Comparison of ENCODE assay signal across 14 cellular contexts in genomic region chr1:40050863-40051262, GRCh38. TPM values are rescaled to one million over a fixed set of nuclear protein-coding genes. Genes with fewer than 3 reads are reported as not detected.
A peak's percentile ranks its signal among the peaks of the same experiment; 100 is the strongest.
DNase-seq lines count a peak whose midpoint lies in the region; ATAC-seq and TF ChIP-seq lines count a peak whose summit lies in the region.
"Had no signal": no experiment of that assay in that cellular context is flagged by ENCODE, and none has a peak within 500 bp of the region (broad histone marks: within the 10 kb centered on the region; RNA-seq: fewer than 3 reads in every experiment).

No MANE protein-coding gene starts in this region.

- H3K4me1 ChIP-seq in transverse colon (peaks cover 19 to 88% (median 24%) of the 10 kb centered on the region in 4 donors), PC-9 (replicated peaks; ENCODE audit: insufficient read depth) (no peaks in the 10 kb centered on the region)

- no peak for TF ChIP-seq EP300 in transverse colon (IDR thresholded peaks at IDR 0.05; ENCODE audit: low read depth)

- TF ChIP-seq POLR2A in transverse colon (IDR thresholded peaks at IDR 0.05), result no peak

- H3F3A ChIP-seq in PC-9 (ENCODE audit: insufficient read depth, low read depth), result peaks cover 15% of the 10 kb centered on the region

- TF ChIP-seq CTCF in chondrocyte (IDR thresholded peaks at IDR 0.05) (no peak), transverse colon (IDR thresholded peaks at IDR 0.05) (no peak), GM10248 (IDR thresholded peaks at IDR 0.05; ENCODE audit: control extremely low read depth, extremely low read depth, low read depth, missing control alignments) (no peak), PC-9 (conservative IDR thresholded peaks at IDR 0.05) (no peak)

- H3K4me2 ChIP-seq in PC-9, result no peak overlapping the region

- no peak overlapping the region for H2AFZ ChIP-seq in PC-9

- no peaks in the 10 kb centered on the region for H3K9me2 ChIP-seq in PC-9 (ENCODE audit: insufficient read depth)

- H3K27me3 ChIP-seq in transverse colon (no peaks in the 10 kb centered on the region), PC-9 (ENCODE audit: insufficient read depth, low read depth) (no peaks in the 10 kb centered on the region)

- ATAC-seq in activated CD8-positive, alpha-beta memory T cell treated with anti-CD3 and anti-CD28 coated beads, Interleukin-2, amount 10 ng/mL, durations not matched to agents 7 days and 5 days, result no peak
- ATAC-seq in stimulated activated memory B cell treated with anti-CD40 and anti-IgM and Interleukin-4, amounts not matched to agents 10 μg/mL and 1 μg/mL and 100 μg/mL, for 72 hours, result peak; percentile 54
- ATAC-seq: left colon had no signal

- H3K27me3 Mint-ChIP-seq in activated CD8-positive, alpha-beta memory T cell treated with anti-CD3 and anti-CD28 coated beads, Interleukin-2, amount 10 ng/mL, durations not matched to agents 7 days and 5 days, result no peaks in the 10 kb centered on the region
- no peaks in the 10 kb centered on the region for H3K27me3 Mint-ChIP-seq in chondrocyte (ENCODE audit: low read depth)
- H3K27me3 Mint-ChIP-seq in stimulated activated memory B cell treated with anti-CD40 and anti-IgM and Interleukin-4, amounts not matched to agents 10 μg/mL and 1 μg/mL and 100 μg/mL, for 72 hours, result no peaks in the 10 kb centered on the region

- no peaks in the 10 kb centered on the region for H3K9me3 ChIP-seq in transverse colon
- H3K9me3 ChIP-seq in PC-9 (ENCODE audit: insufficient read depth, low read depth), result no peaks in the 10 kb centered on the region

- CTCF ChIA-PET in activated CD8-positive, alpha-beta memory T cell treated with anti-CD3 and anti-CD28 coated beads, Interleukin-2, amount 10 ng/mL, durations not matched to agents 7 days and 5 days (lab: Charles Lee), result interaction anchor here (1.0 to 1.8 kb wide), 4 partner anchors 8 to 288 kb away, joined by 3 to 7 read pairs (median 4); partner anchors contain the start of gene CAP1
- CTCF ChIA-PET in GM10248 (lab: Yijun Ruan, JAX) (interaction anchor here (1.5 to 2.1 kb wide), 5 partner anchors 7 to 288 kb away, joined by 3 to 14 read pairs (median 6); no protein-coding TSS in a partner anchor), PC-9 (lab: Charles Lee) (no interaction called here)

- peaks cover 39% of the 10 kb centered on the region for H4K20me1 ChIP-seq in PC-9 (ENCODE audit: insufficient read depth)

- WGBS in transverse colon (ENCODE audit: low coverage in 1 of 2), 2 donors, result 61 to 66% methylated on average over 3 of the region's 3 CpGs

- peak overlapping the region in 1 of 4 donors; percentile 6 for H3K27ac ChIP-seq in transverse colon
- H3K27ac ChIP-seq in PC-9, result no peak overlapping the region

- H3K79me2 ChIP-seq in PC-9 (ENCODE audit: low read depth), result peaks cover 94% of the 10 kb centered on the region

- no peak for DNase-seq in activated CD8-positive, alpha-beta memory T cell treated with anti-CD3 and anti-CD28 coated beads, Interleukin-2, amount 10 ng/mL, durations not matched to agents 7 days and 5 days
- no peak for DNase-seq in activated CD8-positive, alpha-beta memory T cell treated with anti-CD3 and anti-CD28 coated beads, Interleukin-2, amount 50 U/mL, for 4 hours
- DNase-seq in NOMO-1 treated with dmso at 0.1 percent for 144 hours (lab: John Stamatoyannopoulos, UW; ENCODE audit: unreplicated experiment), result peak; percentile 62
- no peak for DNase-seq in chondrocyte (ENCODE audit: low spot score)
- no peak for DNase-seq in transverse colon
- no peak for DNase-seq in GM10248 (ENCODE audit: extremely low spot score)
- DNase-seq in PC-9, result no peak
- DNase-seq: activated CD4-positive, CD25-positive, alpha-beta regulatory T cell; amygdala; glutamatergic neuron; left colon; nucleus accumbens had no signal

- no TSS peak for BruUV-seq in PC-9 (replicated peaks; lab: Mats Ljungman, UMichigan)

- H3K36me3 Mint-ChIP-seq in activated CD8-positive, alpha-beta memory T cell treated with anti-CD3 and anti-CD28 coated beads, Interleukin-2, amount 10 ng/mL, durations not matched to agents 7 days and 5 days, result peaks cover 63% of the 10 kb centered on the region
- H3K36me3 Mint-ChIP-seq in chondrocyte (ENCODE audit: low read depth), result peaks cover 5% of the 10 kb centered on the region
- H3K36me3 Mint-ChIP-seq in stimulated activated memory B cell treated with anti-CD40 and anti-IgM and Interleukin-4, amounts not matched to agents 10 μg/mL and 1 μg/mL and 100 μg/mL, for 72 hours, result peaks cover 39% of the 10 kb centered on the region

- peak overlapping the region; percentile 44 for H3K27ac Mint-ChIP-seq in activated CD8-positive, alpha-beta memory T cell treated with anti-CD3 and anti-CD28 coated beads, Interleukin-2, amount 10 ng/mL, durations not matched to agents 7 days and 5 days
- H3K27ac Mint-ChIP-seq in chondrocyte (ENCODE audit: unreplicated experiment), result peak overlapping the region; percentile 34
- H3K27ac Mint-ChIP-seq in stimulated activated memory B cell treated with anti-CD40 and anti-IgM and Interleukin-4, amounts not matched to agents 10 μg/mL and 1 μg/mL and 100 μg/mL, for 72 hours, result peak overlapping the region; percentile 29

- H3K4me1 Mint-ChIP-seq in activated CD8-positive, alpha-beta memory T cell treated with anti-CD3 and anti-CD28 coated beads, Interleukin-2, amount 10 ng/mL, durations not matched to agents 7 days and 5 days, result peaks cover 79% of the 10 kb centered on the region
- peaks cover 68% of the 10 kb centered on the region for H3K4me1 Mint-ChIP-seq in chondrocyte (ENCODE audit: low read depth)
- H3K4me1 Mint-ChIP-seq in stimulated activated memory B cell treated with anti-CD40 and anti-IgM and Interleukin-4, amounts not matched to agents 10 μg/mL and 1 μg/mL and 100 μg/mL, for 72 hours, result peaks cover 71% of the 10 kb centered on the region

- H3K9me3 Mint-ChIP-seq in activated CD8-positive, alpha-beta memory T cell treated with anti-CD3 and anti-CD28 coated beads, Interleukin-2, amount 10 ng/mL, durations not matched to agents 7 days and 5 days (ENCODE audit: low read depth), result no peaks in the 10 kb centered on the region
- no peaks in the 10 kb centered on the region for H3K9me3 Mint-ChIP-seq in chondrocyte (ENCODE audit: low read depth)
- no peaks in the 10 kb centered on the region for H3K9me3 Mint-ChIP-seq in stimulated activated memory B cell treated with anti-CD40 and anti-IgM and Interleukin-4, amounts not matched to agents 10 μg/mL and 1 μg/mL and 100 μg/mL, for 72 hours

- intact Hi-C loops in transverse colon (cut with DNase I; ENCODE audit: low total_unique reads) (no loop called here), PC-9 (cut with micrococcal nuclease; ENCODE audit: unreplicated experiment) (no loop called here)

- in situ Hi-C loops in transverse colon (cut with MboI; ENCODE audit: low pct_ligation_motif_present in 1 of 4, low pct_unique_long_range_greater_than_20kb in 1 of 4, low sequenced_read_pairs in 3 of 4), result no loop called here

- H3K36me3 ChIP-seq in transverse colon (no peaks in the 10 kb centered on the region), PC-9 (ENCODE audit: low read depth) (peaks cover 14% of the 10 kb centered on the region; the same call in 1 of the 2 replicates)

- H3K4me3 ChIP-seq in transverse colon (no peak overlapping the region), PC-9 (no peak overlapping the region)
- H3K4me3 ChIP-seq: smooth muscle cell had no signal

- POLR2A ChIA-PET in GM10248 (lab: Yijun Ruan, JAX) (interaction anchor here (0.5 to 1.6 kb wide), 3 partner anchors 11 to 481 kb away, joined by 3 to 5 read pairs (median 4); partner anchors contain the start of gene CAP1), PC-9 (lab: Charles Lee; ENCODE audit: unreplicated experiment) (no interaction called here)

- H3K4me3 Mint-ChIP-seq in activated CD8-positive, alpha-beta memory T cell treated with anti-CD3 and anti-CD28 coated beads, Interleukin-2, amount 10 ng/mL, durations not matched to agents 7 days and 5 days, result no peak overlapping the region
- H3K4me3 Mint-ChIP-seq in chondrocyte (ENCODE audit: unreplicated experiment), result no peak overlapping the region
- H3K4me3 Mint-ChIP-seq in stimulated activated memory B cell treated with anti-CD40 and anti-IgM and Interleukin-4, amounts not matched to agents 10 μg/mL and 1 μg/mL and 100 μg/mL, for 72 hours, result peak overlapping the region; percentile 0

RNA-seq across cellular contexts. Expression of gene CAP1, which starts 10.3 kb away (rescaled TPM):
- 100 to 1,000 TPM; 647 to 727 TPM for total RNA-seq in activated CD8-positive, alpha-beta memory T cell treated with anti-CD3 and anti-CD28 coated beads, Interleukin-2, amount 10 ng/mL, durations not matched to agents 7 days and 5 days
- total RNA-seq in chondrocyte (415 to 576 TPM (median 558 TPM) in 3 replicates), transverse colon (100 to 1,000 TPM in 3 of 4 donors, 10 to 100 TPM in 1; 81.0 to 290 (median 238) TPM), PC-9 (2021) (322 and 354 TPM in 2 replicates)

RNA-seq across cellular contexts. Expression of gene PPT1, which starts 46.2 kb away (rescaled TPM):
- total RNA-seq in activated CD8-positive, alpha-beta memory T cell treated with anti-CD3 and anti-CD28 coated beads, Interleukin-2, amount 10 ng/mL, durations not matched to agents 7 days and 5 days, result 10 to 100 TPM; 74.1 to 96.6 TPM
- 48.3 to 79.0 TPM (median 48.6 TPM) in 3 replicates for total RNA-seq in chondrocyte
- total RNA-seq in transverse colon, result 10 to 100 TPM in 3 of 4 donors, 1 to 10 TPM in 1; 6.4 to 28.9 (median 18.0) TPM
- total RNA-seq in PC-9 (2021), result 120 and 154 TPM in 2 replicates
